12 cellular contexts compared by ENCODE assay signal in the genomic region with DNA sequence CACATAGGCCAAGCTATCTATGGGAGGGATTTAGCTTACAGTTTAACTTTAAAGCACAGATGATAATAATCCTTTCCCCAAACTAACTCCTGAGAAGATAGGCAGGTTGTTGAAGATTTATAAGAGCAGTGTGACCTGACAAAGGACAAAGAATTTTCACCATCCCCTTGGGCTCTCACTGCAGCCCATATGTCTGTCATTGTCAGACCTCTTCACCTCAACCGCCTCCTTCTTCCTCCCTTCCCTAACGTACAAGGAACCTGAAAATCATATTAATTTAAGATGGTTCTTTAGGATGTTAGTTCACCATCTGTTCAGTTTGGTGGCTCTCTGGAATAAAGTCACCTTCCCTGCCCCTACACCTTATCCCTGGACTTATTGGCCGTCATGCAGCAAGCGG. TPM values are rescaled to one million over a fixed set of nuclear protein-coding genes. Genes with fewer than 3 reads are reported as not detected.
A peak's percentile ranks its signal among the peaks of the same experiment; 100 is the strongest.
DNase-seq lines count a peak whose midpoint lies in the region; TF ChIP-seq lines count a peak whose summit lies in the region.
"Had no signal": no experiment of that assay in that cellular context is flagged by ENCODE, and none has a peak within 500 bp of the region (broad histone marks: within the 10 kb centered on the region; RNA-seq: fewer than 3 reads in every experiment).

No MANE protein-coding gene starts in this region.

- TF ChIP-seq CTCF in astrocyte of the spinal cord (IDR thresholded peaks at IDR 0.05; ENCODE audit: low read depth, low read length) = peak; percentile 26
- no peak for TF ChIP-seq CTCF in neutrophil (IDR thresholded peaks at IDR 0.05)

- H3K27ac ChIP-seq in neutrophil = peak overlapping the region; percentile 14
- H3K27ac ChIP-seq: esophagus muscularis mucosa, uterus had no signal

- no peaks in the 10 kb centered on the region for H3K9me3 ChIP-seq in neutrophil
- H3K9me3 ChIP-seq: esophagus muscularis mucosa, uterus had no signal

- in situ Hi-C loops in astrocyte of the spinal cord (cut with HindIII; ENCODE audit: low sequenced_read_pairs) = no loop called here

- H3K27me3 ChIP-seq in neutrophil = no peaks in the 10 kb centered on the region
- H3K27me3 ChIP-seq: esophagus muscularis mucosa, uterus had no signal

- H3K4me3 ChIP-seq in astrocyte of the spinal cord (ENCODE audit: low read depth, low read length) (no peak overlapping the region), neutrophil (ENCODE audit: low read depth in 1 of 2, low read length in 1 of 2) (no peak overlapping the region)
- H3K4me3 ChIP-seq: esophagus muscularis mucosa, uterus had no signal

- peak; percentile 32 for DNase-seq in NOMO-1 treated with DMSO at 0.1 percent for 48 hours (lab: John Stamatoyannopoulos, UW; ENCODE audit: unreplicated experiment)
- DNase-seq in NOMO-1 treated with dmso at 0.1 percent for 144 hours (lab: John Stamatoyannopoulos, UW; ENCODE audit: unreplicated experiment) = no peak
- DNase-seq in Kasumi-1 (lab: John Stamatoyannopoulos, UW) = peak; percentile 61
- no peak for DNase-seq in astrocyte of the spinal cord (ENCODE audit: low read depth, low spot score)
- DNase-seq in T1000 (lab: John Stamatoyannopoulos, UW) = no peak
- DNase-seq in H4 (ENCODE audit: low spot score) = no peak
- no peak for DNase-seq in HPDE6-E6E7 (ENCODE audit: extremely low spot score)
- DNase-seq: activated CD4-positive, alpha-beta memory T cell treated with anti-CD3 and anti-CD28 coated beads, Interleukin-2, amount 10 ng/mL, durations not matched to agents 7 days and 5 days; left colon; uterus had no signal

- H3K36me3 ChIP-seq in neutrophil = no peaks in the 10 kb centered on the region
- H3K36me3 ChIP-seq: esophagus muscularis mucosa, uterus had no signal

- peaks cover 36 to 44% of the 10 kb centered on the region in 2 experiments for H3K4me1 ChIP-seq in neutrophil (ENCODE audit: control insufficient read depth in 1 of 2, insufficient read depth in 1 of 2, low read depth in 1 of 2, low read length in 1 of 2)

RNA-seq across cellular contexts. Expression of a gene that starts 5.0 kb away (rescaled TPM):
- total RNA-seq in H4 (2014; rRNA removed; shearing (Covaris generic)) = not detected in 2 replicates

RNA-seq across cellular contexts. Expression of a gene that starts 21.0 kb away (rescaled TPM):
- 2.8 and 7.6 TPM in 2 replicates for total RNA-seq in H4 (2014; rRNA removed; shearing (Covaris generic))

Comparison
In these comparisons a context has a peak if more than half of its experiments do, and no peak if none do; other contexts are left out.
1. DNase-seq: peak in NOMO-1 treated with DMSO at 0.1 percent for 48 hours (single experiment) and Kasumi-1 (2 of 2); none in NOMO-1 treated with dmso at 0.1 percent for 144 hours (single experiment), astrocyte of the spinal cord (single experiment), T1000 (single experiment), H4 (single experiment) and HPDE6-E6E7 (single experiment).